1 cellular context compared by ENCODE assay signal in the genomic region with DNA sequence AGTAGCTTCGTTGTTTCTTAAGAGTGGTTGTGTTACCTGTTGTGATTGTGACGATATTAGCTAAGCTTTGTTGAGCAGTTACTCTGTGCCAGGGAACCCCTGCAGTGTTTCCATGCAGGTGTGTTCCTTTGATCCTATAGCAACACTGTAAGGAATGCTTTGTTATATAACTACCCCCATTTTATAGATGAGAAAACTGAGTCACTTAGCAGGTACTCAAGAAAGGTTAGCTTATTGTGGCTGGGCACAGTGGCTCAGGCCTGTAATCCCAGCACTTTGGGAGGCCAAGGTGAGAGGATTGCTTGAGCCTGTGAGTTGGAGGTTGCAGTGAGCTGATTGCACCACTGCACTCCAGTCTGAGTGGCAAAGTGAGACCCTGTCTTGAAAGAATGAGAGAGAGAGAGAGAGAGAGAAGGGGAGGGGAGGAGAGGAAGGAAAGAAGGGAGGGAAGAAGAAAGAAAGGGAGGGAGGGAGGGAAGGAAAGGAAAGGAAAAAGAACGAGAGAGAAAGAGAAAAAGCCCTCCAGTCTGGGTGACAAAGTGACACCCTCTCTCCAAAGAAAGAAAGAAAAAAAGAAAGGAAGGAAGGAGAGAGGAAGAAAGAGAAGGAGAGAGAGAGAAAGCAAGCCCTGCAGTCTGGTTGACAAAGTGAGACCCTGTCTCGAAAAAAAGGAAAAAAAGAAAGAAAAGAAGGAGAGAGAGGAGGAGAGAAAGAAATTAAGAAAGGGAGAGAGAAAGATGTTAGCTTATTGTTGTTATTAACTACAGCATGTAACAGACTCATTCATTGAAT.
A peak's percentile ranks its signal among the peaks of the same experiment; 100 is the strongest.
TF ChIP-seq lines count a peak whose summit lies in the region.

No MANE protein-coding gene starts in this region.

TF ChIP-seq in H1, 55 proteins besides CTCF, POLR2A, EP300 and RAD21:
- no peak for TF ChIP-seq SRF (IDR thresholded peaks at IDR 0.05; ENCODE audit: low read depth, low read length)
- peak; percentile 86; the same call in 1 of the 2 replicates for TF ChIP-seq KDM1A (IDR thresholded peaks at IDR 0.05; ENCODE audit: borderline replicate concordance, low read length)
- TF ChIP-seq HDAC2 (IDR thresholded peaks at IDR 0.05; ENCODE audit: borderline replicate concordance in 1 of 2, low read depth in 2 of 2, low read length in 2 of 2), result peak in 1 of 2 experiments; percentile 55; a peak in 1 of 4 replicates
